In the genomic region with DNA sequence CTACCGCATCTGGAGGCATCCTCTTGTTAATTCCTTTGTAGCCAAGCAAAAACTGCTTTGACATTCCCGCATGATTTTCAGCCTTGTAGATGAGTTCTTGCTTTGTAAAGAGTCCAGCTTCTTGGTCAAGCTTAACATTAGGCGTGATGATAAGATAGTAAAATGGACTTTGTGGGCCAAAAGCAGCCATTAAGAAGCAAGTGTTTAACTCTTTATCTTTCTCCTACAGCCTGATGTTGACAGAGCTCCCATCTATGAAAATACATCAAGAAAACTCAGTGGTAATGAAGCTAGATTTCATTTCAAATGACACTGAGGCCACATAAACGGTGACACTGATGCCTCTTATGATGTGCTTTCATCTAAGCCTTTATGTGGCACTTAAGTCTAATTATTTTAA, we compare ENCODE assay signal across 21 cellular contexts.
"Had no signal": no experiment of that assay in that cellular context is flagged by ENCODE, and none has a peak within 500 bp of the region (broad histone marks: within the 10 kb centered on the region; RNA-seq: fewer than 3 reads in every experiment).

No MANE protein-coding gene starts in this region.

- H3K36me3 Mint-ChIP-seq: stimulated activated effector memory CD8-positive, alpha-beta T cell treated with anti-CD3 and anti-CD28 coated beads, Interleukin-12 subunit alpha, Interleukin-12 subunit beta, amount 100 ng/mL, for 72 hours had no signal

- H3K36me3 ChIP-seq: esophagus squamous epithelium, ovary had no signal

- H3K4me3 ChIP-seq: esophagus squamous epithelium, ovary, tibial artery had no signal

- ATAC-seq: left ventricle myocardium superior; naive thymus-derived CD4-positive, alpha-beta T cell; right cardiac atrium; stimulated activated naive CD8-positive, alpha-beta T cell treated with anti-CD3 and anti-CD28 coated beads, Interleukin-15, Interleukin-2, amounts not matched to agents 100 U/mL and 50 U/mL, for 24 hours had no signal

- H3K27ac ChIP-seq: esophagus squamous epithelium, ovary had no signal

- H3K9me3 Mint-ChIP-seq: naive thymus-derived CD4-positive, alpha-beta T cell; neural crest cell; stimulated activated effector memory CD8-positive, alpha-beta T cell treated with anti-CD3 and anti-CD28 coated beads, Interleukin-12 subunit alpha, Interleukin-12 subunit beta, amount 100 ng/mL, for 72 hours had no signal

- DNase-seq: cerebellar nuclear complex; dermis blood vessel endothelial cell; esophagus squamous epithelium; foreskin fibroblast; head of caudate nucleus; hippocampal formation; left colon; left ventricle myocardium superior; mesendoderm; naive thymus-derived CD4-positive, alpha-beta T cell; nucleus accumbens; ovary; right cardiac atrium; stimulated activated CD4-positive, alpha-beta T cell treated with anti-CD3 and anti-CD28 coated beads, Interleukin-4, amount 100 ng/mL, for 1 hour; stimulated activated CD8-positive, alpha-beta memory T cell treated with anti-CD3 and anti-CD28 coated beads, Interleukin-4, amount 100 ng/mL, for 48 hours; stimulated activated naive CD8-positive, alpha-beta T cell treated with anti-CD3 and anti-CD28 coated beads, Interleukin-15, Interleukin-2, amounts not matched to agents 100 U/mL and 50 U/mL, for 24 hours; tibial artery had no signal

- H3K27me3 Mint-ChIP-seq: naive thymus-derived CD4-positive, alpha-beta T cell; progenitor cell of endocrine pancreas had no signal

- H3K27me3 ChIP-seq: esophagus squamous epithelium, ovary, tibial artery had no signal

- H3K27ac Mint-ChIP-seq: naive thymus-derived CD4-positive, alpha-beta T cell; stimulated activated effector memory CD8-positive, alpha-beta T cell treated with anti-CD3 and anti-CD28 coated beads, Interleukin-12 subunit alpha, Interleukin-12 subunit beta, amount 100 ng/mL, for 72 hours had no signal

- H3K4me3 Mint-ChIP-seq: naive thymus-derived CD4-positive, alpha-beta T cell; neural crest cell; stimulated activated effector memory CD8-positive, alpha-beta T cell treated with anti-CD3 and anti-CD28 coated beads, Interleukin-12 subunit alpha, Interleukin-12 subunit beta, amount 100 ng/mL, for 72 hours had no signal

- H3K9me3 ChIP-seq: esophagus squamous epithelium, ovary, tibial artery had no signal

- FAIRE-seq: colon had no signal
